Comparison of ENCODE assay signal across 19 cellular contexts in genomic region chr16:56221995-56222394, GRCh38. TPM values are rescaled to one million over a fixed set of nuclear protein-coding genes. Genes with fewer than 3 reads are reported as not detected.
DNase-seq lines count a peak whose midpoint lies in the region; ATAC-seq and TF ChIP-seq lines count a peak whose summit lies in the region.
"Had no signal": no experiment of that assay in that cellular context is flagged by ENCODE, and none has a peak within 500 bp of the region (broad histone marks: within the 10 kb centered on the region; RNA-seq: fewer than 3 reads in every experiment).

No MANE protein-coding gene starts in this region.

- no peaks in the 10 kb centered on the region for H3K27me3 ChIP-seq in dorsolateral prefrontal cortex
- H3K27me3 ChIP-seq: BLaER1 treated with 17β-estradiol and CSF1 and Interleukin-3, amounts not matched to agents 10 nM and 100 nM had no signal

- no peak for TF ChIP-seq CTCF in dorsolateral prefrontal cortex (IDR thresholded peaks at IDR 0.05 in 54 of 56, conservative IDR thresholded peaks at IDR 0.05 in 2 of 56; ENCODE audit: low read depth in 1 of 56, partially characterized antibody in 56 of 56)

- intact Hi-C loops in dorsolateral prefrontal cortex (cut with DNase I), result no loop called here

- peak overlapping the region in 1 of 59 donors; percentile 7 for H3K4me3 ChIP-seq in dorsolateral prefrontal cortex
- H3K4me3 ChIP-seq: BLaER1 treated with 17β-estradiol and CSF1 and Interleukin-3, amounts not matched to agents 10 nM and 100 nM; GM23338 had no signal

- no peak for ATAC-seq in GM19463 (IDR thresholded peaks at IDR 0.05; ENCODE audit: unreplicated experiment)
- ATAC-seq: HCT116 had no signal

- H3K27ac ChIP-seq in dorsolateral prefrontal cortex (peak overlapping the region in 46 of 59 donors; percentile 3 to 99 (median 70)), substantia nigra (ENCODE audit: low read depth, low read length, poor library complexity, severe bottlenecking) (peak overlapping the region; percentile 62)
- H3K27ac ChIP-seq: 22Rv1; BLaER1 treated with 17β-estradiol and CSF1 and Interleukin-3, amounts not matched to agents 10 nM and 100 nM had no signal

- DNase-seq in NCI-H2227 (lab: John Stamatoyannopoulos, UW; ENCODE audit: unreplicated experiment) (peak; percentile 5), NCI-H2227 treated with DMSO at 0.1 percent for 48 hours (lab: John Stamatoyannopoulos, UW) (no peak), SK-N-DZ (ENCODE audit: low spot score) (peak; percentile 79), dorsolateral prefrontal cortex (no peak), substantia nigra (lab: John Stamatoyannopoulos, UW) (no peak), pons (ENCODE audit: low spot score) (no peak), DMS79 (lab: John Stamatoyannopoulos, UW) (no peak)
- DNase-seq: Calu3; CD4-positive, alpha-beta T cell; COR-L47; DMS153; H9; HFFc6 had no signal

RNA-seq across cellular contexts. Expression of gene GNAO1, which starts 30.7 kb away (rescaled TPM):
- polyA plus RNA-seq in SK-N-DZ (2014; cell fraction: cytosol; rRNA removed), result 12.0 and 12.6 TPM in 2 replicates
- polyA plus RNA-seq in SK-N-DZ (2014; cell fraction: nucleus; rRNA removed), result 8.0 and 22.4 TPM in 2 replicates
- total RNA-seq in dorsolateral prefrontal cortex, result 100 to 1,000 TPM; 319 to 543 (median 428) TPM
- total RNA-seq: Calu3 had no signal
- polyA plus RNA-seq: CD14-positive monocyte had no signal

Comparison
In these comparisons a context has a peak if more than half of its experiments do, and no peak if none do; other contexts are left out.
1. DNase-seq: peak in NCI-H2227 (single experiment) and SK-N-DZ (single experiment); none in NCI-H2227 treated with DMSO at 0.1 percent for 48 hours (single experiment), dorsolateral prefrontal cortex (0 of 10), substantia nigra (0 of 49), pons (single experiment) and DMS79 (single experiment).